Comparison of ENCODE assay signal across 14 cellular contexts in genomic region chr15:36291501-36291900, GRCh38.
"Had no signal": no experiment of that assay in that cellular context is flagged by ENCODE, and none has a peak within 500 bp of the region (broad histone marks: within the 10 kb centered on the region; RNA-seq: fewer than 3 reads in every experiment).

No MANE protein-coding gene starts in this region.

- DNase-seq: effector memory CD4-positive, alpha-beta T cell; gastrocnemius medialis; heart right ventricle; hypothalamus; islet precursor cell; mammary epithelial cell; natural killer cell; posterior cingulate gyrus; spleen; stimulated activated CD4-positive, alpha-beta T cell treated with anti-CD3 and anti-CD28 coated beads, Interleukin-15, amount 100 ng/mL, for 24 hours; stimulated activated CD4-positive, alpha-beta T cell treated with anti-CD3 and anti-CD28 coated beads, Interleukin-1b, Interleukin-23, amount 100 ng/mL, for 48 hours; stimulated activated CD4-positive, alpha-beta T cell treated with anti-CD3 and anti-CD28 coated beads, Interleukin-4, amount 100 ng/mL, for 24 hours; stimulated activated naive CD8-positive, alpha-beta T cell treated with anti-CD3 and anti-CD28 coated beads, Interleukin-15, amount 100 ng/mL, for 72 hours; transverse colon had no signal
